Comparison of ENCODE assay signal across 8 cellular contexts in the genomic region with DNA sequence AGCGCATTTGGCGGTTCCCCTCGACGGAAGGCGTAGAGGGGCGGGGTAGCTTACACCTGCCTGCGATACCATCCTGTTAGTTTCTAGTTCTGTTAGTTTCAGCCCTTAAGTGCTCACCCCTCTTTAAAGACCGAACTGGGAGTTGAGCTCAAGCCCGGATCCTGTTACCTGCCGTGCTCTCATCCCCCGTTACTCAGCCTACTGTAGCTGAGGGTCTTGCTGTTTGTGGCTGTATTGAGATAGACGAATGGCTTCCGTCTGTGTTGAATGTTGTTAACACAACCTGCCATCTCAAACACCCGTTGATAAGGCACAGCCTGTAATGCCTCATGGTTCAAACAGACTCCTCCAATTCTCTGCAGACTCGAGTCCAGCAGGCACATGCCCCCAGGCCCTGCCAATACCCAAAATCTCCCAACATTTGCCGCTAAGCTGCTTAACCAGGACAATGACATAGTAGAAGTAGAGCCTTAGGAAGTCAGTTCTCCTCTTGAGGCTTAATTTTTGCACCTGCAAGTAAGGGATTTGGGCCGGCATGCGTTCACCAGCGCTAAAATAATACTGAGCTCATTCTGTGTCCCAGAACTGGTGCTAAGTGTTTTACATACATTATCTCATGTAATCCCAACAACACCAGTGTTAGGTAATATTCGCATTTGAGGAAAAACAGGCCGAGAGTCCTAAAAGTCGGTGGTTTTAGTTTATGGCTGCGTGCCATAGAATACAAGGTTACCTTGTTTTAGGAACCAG. TPM values are rescaled to one million over a fixed set of nuclear protein-coding genes. Genes with fewer than 3 reads are reported as not detected.
DNase-seq lines count a peak whose midpoint lies in the region; ATAC-seq and TF ChIP-seq lines count a peak whose summit lies in the region.

No MANE protein-coding gene starts in this region.

- H3K36me3 Mint-ChIP-seq in T-cell: peaks cover 7% of the 10 kb centered on the region
- peaks cover 0 to 9% (median 2%) of the 10 kb centered on the region in 3 donors for H3K36me3 Mint-ChIP-seq in naive thymus-derived CD8-positive, alpha-beta T cell

- no peak for TF ChIP-seq CTCF in epithelial cell of proximal tubule (conservative IDR thresholded peaks at IDR 0.05; ENCODE audit: low read depth, low read length)

- H3K27ac Mint-ChIP-seq in T-cell: peak overlapping the region; percentile 99 to 100
- peak overlapping the region; percentile 97 to 100 (median 99) for H3K27ac Mint-ChIP-seq in naive thymus-derived CD8-positive, alpha-beta T cell

- peaks cover 52 to 73% (median 67%) of the 10 kb centered on the region in 3 donors for H3K4me1 Mint-ChIP-seq in T-cell
- peaks cover 25 to 65% (median 61%) of the 10 kb centered on the region in 4 donors for H3K4me1 Mint-ChIP-seq in naive thymus-derived CD8-positive, alpha-beta T cell

- DNase-seq in SIG-M5 treated with dmso at 0.1 percent for 504 hours (lab: John Stamatoyannopoulos, UW; ENCODE audit: unreplicated experiment) (peak; percentile 48), SIG-M5 (lab: John Stamatoyannopoulos, UW) (no peak), T-cell (peak in 27 of 34 experiments; percentile 56 to 82 (median 74)), epithelial cell of proximal tubule (ENCODE audit: low read depth) (no peak), KBM-7 (no peak)
- DNase-seq in Jurkat, Clone E6-1 (ENCODE audit: low read depth, low spot score): peak; percentile 57
- DNase-seq in naive thymus-derived CD8-positive, alpha-beta T cell: peak in 7 of 10 donors; percentile 62 to 90 (median 79)

- H3K27me3 Mint-ChIP-seq in T-cell: no peaks in the 10 kb centered on the region
- peaks cover 0 to 5% (median 0%) of the 10 kb centered on the region in 5 donors for H3K27me3 Mint-ChIP-seq in naive thymus-derived CD8-positive, alpha-beta T cell

- POLR2A ChIA-PET in T-cell (lab: Charles Lee): interaction anchor here (0.5 to 2.9 kb wide), 21 partner anchors 9 to 1455 kb away, joined by 3 to 28 read pairs (median 4); a partner anchor contains a TSS
- POLR2A ChIA-PET in naive thymus-derived CD8-positive, alpha-beta T cell (lab: Charles Lee): interaction anchor here (0.6 to 2.4 kb wide), 29 partner anchors 9 to 1510 kb away, joined by 3 to 20 read pairs (median 5); a partner anchor contains a TSS

- CTCF ChIA-PET in T-cell (lab: Charles Lee): interaction anchor here (0.5 to 2.5 kb wide), 8 partner anchors 11 to 120 kb away, joined by 3 to 12 read pairs (median 4); no protein-coding TSS in a partner anchor

- peaks cover 0 to 3% (median 0%) of the 10 kb centered on the region in 3 donors for H3K9me3 Mint-ChIP-seq in T-cell
- peaks cover 0 to 4% (median 0%) of the 10 kb centered on the region in 9 donors for H3K9me3 Mint-ChIP-seq in naive thymus-derived CD8-positive, alpha-beta T cell

- peak overlapping the region; percentile 95 to 96 (median 96) for H3K4me3 Mint-ChIP-seq in T-cell
- peak overlapping the region; percentile 86 to 99 (median 94) for H3K4me3 Mint-ChIP-seq in naive thymus-derived CD8-positive, alpha-beta T cell

- ATAC-seq in GM21825 (IDR thresholded peaks at IDR 0.05; ENCODE audit: unreplicated experiment) (peak; percentile 34), T-cell (replicated peaks in 1 of 4) (peak; percentile 55 to 64 (median 60))
- ATAC-seq in naive thymus-derived CD8-positive, alpha-beta T cell: peak; percentile 52 to 53

- in situ Hi-C loops in KBM-7 (cut with MboI; ENCODE audit: low pct_unique_long_range_greater_than_20kb, low sequenced_read_pairs): no loop called here

- peak overlapping the region; percentile 76 for H3K4me3 ChIP-seq in Jurkat, Clone E6-1 (ENCODE audit: low read length)
- H3K4me3 ChIP-seq in epithelial cell of proximal tubule (ENCODE audit: low read depth, low read length): peak overlapping the region; percentile 73

RNA-seq across cellular contexts. Expression of a gene that starts 1.3 kb away (rescaled TPM):
- 5.8 TPM for polyA plus RNA-seq in Jurkat, Clone E6-1 (2012; ENCODE audit: insufficient read depth, insufficient read length)
- 10 to 100 TPM; 16.3 to 32.2 (median 20.5) TPM for total RNA-seq in T-cell
- 1.6 and 2.3 TPM in 2 replicates for total RNA-seq in epithelial cell of proximal tubule
- 10 to 100 TPM; 22.3 to 25.0 TPM for total RNA-seq in naive thymus-derived CD8-positive, alpha-beta T cell
- 1 to 10 TPM; 4.1 to 4.5 (median 4.2) TPM for polyA plus RNA-seq in naive thymus-derived CD8-positive, alpha-beta T cell

Comparison
In these comparisons a context has a peak if more than half of its experiments do, and no peak if none do; other contexts are left out.
1. DNase-seq: peak in SIG-M5 treated with dmso at 0.1 percent for 504 hours (single experiment), Jurkat, Clone E6-1 (single experiment), T-cell (27 of 34) and naive thymus-derived CD8-positive, alpha-beta T cell (7 of 10); none in SIG-M5 (single experiment), epithelial cell of proximal tubule (single experiment) and KBM-7 (single experiment).
2. Peak in every context shown above with its lines, with median percentiles within 50 percentile points of each other: ATAC-seq.